In the genomic region with DNA sequence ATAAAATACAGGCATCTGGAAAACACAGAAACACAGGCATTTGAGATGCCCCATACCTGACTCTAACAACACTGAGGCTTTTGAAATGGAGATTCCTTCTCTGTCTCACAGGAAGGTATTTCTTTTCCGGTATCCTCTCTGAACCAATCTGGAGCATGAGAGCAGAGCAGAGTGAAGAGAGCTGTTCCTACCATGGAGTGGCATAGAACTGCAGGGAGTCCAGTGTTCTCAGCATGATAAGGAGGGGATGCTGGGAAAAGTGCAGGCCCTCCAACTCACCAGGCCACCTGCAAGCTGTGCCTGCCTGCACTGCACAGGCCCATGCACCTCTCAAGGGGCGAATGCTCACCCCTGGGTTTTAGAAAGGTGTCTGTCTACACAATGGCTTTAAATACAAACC, we compare ENCODE assay signal across 24 cellular contexts.
"Had no signal": no experiment of that assay in that cellular context is flagged by ENCODE, and none has a peak within 500 bp of the region (broad histone marks: within the 10 kb centered on the region; RNA-seq: fewer than 3 reads in every experiment).

No MANE protein-coding gene starts in this region.

- FAIRE-seq: kidney had no signal

- H3K27ac Mint-ChIP-seq: memory B cell; natural killer cell; stimulated activated naive CD8-positive, alpha-beta T cell treated with anti-CD3 and anti-CD28 coated beads, Interleukin-15, amount 100 ng/mL, for 72 hours had no signal

- H3K27me3 ChIP-seq: thyroid gland, vagina had no signal

- ATAC-seq: gastrocnemius medialis; left lobe of liver; natural killer cell; sciatic nerve; stimulated activated naive CD8-positive, alpha-beta T cell treated with anti-CD3 and anti-CD28 coated beads, Interleukin-15, amount 100 ng/mL, for 72 hours had no signal

- H3K27ac ChIP-seq: dorsolateral prefrontal cortex, gastrocnemius medialis, parathyroid adenoma, thyroid gland, vagina had no signal

- H3K27me3 Mint-ChIP-seq: progenitor cell of endocrine pancreas; stimulated activated naive CD8-positive, alpha-beta T cell treated with anti-CD3 and anti-CD28 coated beads, Interleukin-15, amount 100 ng/mL, for 72 hours had no signal

- DNase-seq: dorsolateral prefrontal cortex; effector CD4-positive, alpha-beta T cell; foreskin fibroblast; gastrocnemius medialis; head of caudate nucleus; kidney; natural killer cell; occipital lobe; stimulated activated CD4-positive, alpha-beta T cell treated with anti-CD3 and anti-CD28 coated beads, Interleukin-12 subunit alpha, Interleukin-12 subunit beta, amount 100 ng/mL, for 4 hours; stimulated activated CD4-positive, alpha-beta T cell treated with anti-CD3 and anti-CD28 coated beads, Interleukin-1b, Interleukin-23, amount 100 ng/mL, for 48 hours; stimulated activated CD4-positive, alpha-beta T cell treated with anti-CD3 and anti-CD28 coated beads, Interleukin-4, amount 100 ng/mL, for 1 hour; stimulated activated CD8-positive, alpha-beta memory T cell treated with anti-CD3 and anti-CD28 coated beads, Interleukin-4, amount 100 ng/mL, for 48 hours; stimulated activated naive CD4-positive, alpha-beta T cell; stimulated activated naive CD8-positive, alpha-beta T cell treated with anti-CD3 and anti-CD28 coated beads, Interleukin-15, amount 100 ng/mL, for 72 hours; thyroid gland; trophoblast cell had no signal

- H3K9me3 Mint-ChIP-seq: natural killer cell had no signal

- H3K4me3 Mint-ChIP-seq: memory B cell; natural killer cell; stimulated activated naive CD8-positive, alpha-beta T cell treated with anti-CD3 and anti-CD28 coated beads, Interleukin-15, amount 100 ng/mL, for 72 hours had no signal

- H3K36me3 Mint-ChIP-seq: memory B cell, natural killer cell had no signal

- H3K4me1 Mint-ChIP-seq: memory B cell; natural killer cell; stimulated activated naive CD8-positive, alpha-beta T cell treated with anti-CD3 and anti-CD28 coated beads, Interleukin-15, amount 100 ng/mL, for 72 hours had no signal

- H3K4me3 ChIP-seq: dorsolateral prefrontal cortex, gastrocnemius medialis, lung, smooth muscle cell, thyroid gland, vagina had no signal

- H3K9me3 ChIP-seq: gastrocnemius medialis, thyroid gland, vagina had no signal

- H3K4me1 ChIP-seq: gastrocnemius medialis, parathyroid adenoma, vagina had no signal

- H3K36me3 ChIP-seq: gastrocnemius medialis, thyroid gland, vagina had no signal
